In the genomic region with DNA sequence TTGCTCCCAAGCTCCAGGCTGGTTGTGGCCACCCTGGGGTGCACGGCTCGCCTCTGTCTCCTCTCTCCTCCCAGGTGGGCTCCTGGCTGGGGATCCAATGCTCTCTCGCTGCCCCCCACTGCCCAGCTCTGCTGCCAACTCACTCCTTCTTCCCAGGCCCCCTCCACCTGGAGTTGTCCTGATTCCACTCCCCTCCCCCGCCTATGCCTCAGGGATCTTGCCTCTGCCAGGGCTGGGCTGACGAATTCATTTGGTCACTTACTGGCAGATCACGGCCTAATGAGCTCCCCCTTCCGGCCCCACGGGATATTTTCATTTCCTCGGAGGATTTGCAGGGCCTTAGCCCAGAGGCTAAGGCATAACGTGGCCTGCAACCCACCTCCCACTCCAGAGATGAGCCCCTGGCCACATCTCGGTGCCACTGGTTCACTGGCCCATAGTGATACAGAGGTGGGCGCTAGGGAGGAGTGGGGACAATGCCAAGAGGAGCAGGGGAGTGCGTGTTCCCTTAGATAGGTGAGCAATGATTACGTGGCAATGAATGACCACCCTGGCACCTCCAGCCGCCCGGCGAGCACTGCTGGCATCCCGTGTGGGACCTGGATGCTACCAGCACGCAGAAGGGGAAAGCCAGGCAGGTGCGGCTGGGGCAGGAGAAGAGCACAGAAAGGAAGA, we compare ENCODE assay signal across 9 cellular contexts.
DNase-seq lines count a peak whose midpoint lies in the region; ATAC-seq and TF ChIP-seq lines count a peak whose summit lies in the region.
"Had no signal": no experiment of that assay in that cellular context is flagged by ENCODE, and none has a peak within 500 bp of the region (broad histone marks: within the 10 kb centered on the region; RNA-seq: fewer than 3 reads in every experiment).

No MANE protein-coding gene starts in this region.

- no peaks in the 10 kb centered on the region for H3K4me1 Mint-ChIP-seq in activated T-cell treated with anti-CD3 and anti-CD28 coated beads, Interleukin-2, amount 50 U/mL, for 24 hours (ENCODE audit: low read depth)

- DNase-seq in right atrium auricular region (ENCODE audit: low spot score) (peak; percentile 48), Right ventricle myocardium superior (no peak), RPMI7951 (ENCODE audit: low read depth) (peak; percentile 48), kidney tubule cell (ENCODE audit: low spot score) (peak; percentile 69), NCI-H345 (lab: John Stamatoyannopoulos, UW) (no peak), uterus (no peak)
- no peak for DNase-seq in activated T-cell treated with anti-CD3 and anti-CD28 coated beads, Interleukin-2, amount 50 U/mL, for 24 hours

- H3K27me3 ChIP-seq in right atrium auricular region (no peaks in the 10 kb centered on the region), uterus (no peaks in the 10 kb centered on the region)

- no peak overlapping the region for H3K27ac Mint-ChIP-seq in activated T-cell treated with anti-CD3 and anti-CD28 coated beads, Interleukin-2, amount 50 U/mL, for 24 hours

- H3K4me3 Mint-ChIP-seq in activated T-cell treated with anti-CD3 and anti-CD28 coated beads, Interleukin-2, amount 50 U/mL, for 24 hours = no peak overlapping the region

- no peak overlapping the region for H3K27ac ChIP-seq in right atrium auricular region
- no peak overlapping the region for H3K27ac ChIP-seq in uterus
- H3K27ac ChIP-seq: SJCRH30 had no signal

- TF ChIP-seq POLR2A in uterus (IDR thresholded peaks at IDR 0.05) = no peak

- no peaks in the 10 kb centered on the region for H3K9me3 Mint-ChIP-seq in activated T-cell treated with anti-CD3 and anti-CD28 coated beads, Interleukin-2, amount 50 U/mL, for 24 hours

- TF ChIP-seq CTCF in right atrium auricular region (IDR thresholded peaks at IDR 0.05) = no peak
- TF ChIP-seq CTCF in uterus (IDR thresholded peaks at IDR 0.05) = no peak

- no peak overlapping the region for H3K4me3 ChIP-seq in right atrium auricular region
- H3K4me3 ChIP-seq in uterus = no peak overlapping the region
- H3K4me3 ChIP-seq: SJCRH30 had no signal

- intact Hi-C loops in Right ventricle myocardium superior (cut with DNase I) = no loop called here
- intact Hi-C loops in uterus (cut with DNase I; ENCODE audit: low total_unique reads) = no loop called here

- H3K36me3 ChIP-seq in right atrium auricular region (no peaks in the 10 kb centered on the region), uterus (no peaks in the 10 kb centered on the region)
- H3K36me3 ChIP-seq: SJCRH30 had no signal

- H3K9me3 ChIP-seq in right atrium auricular region (no peaks in the 10 kb centered on the region), uterus (no peaks in the 10 kb centered on the region)
- H3K9me3 ChIP-seq: SJCRH30 had no signal

- ATAC-seq in Right ventricle myocardium superior (ENCODE audit: poor library complexity) = no peak
- no peak for ATAC-seq in HG02970 (IDR thresholded peaks at IDR 0.05; ENCODE audit: low FRiP score, unreplicated experiment)

- no peaks in the 10 kb centered on the region for H3K36me3 Mint-ChIP-seq in activated T-cell treated with anti-CD3 and anti-CD28 coated beads, Interleukin-2, amount 50 U/mL, for 24 hours (ENCODE audit: low read depth)

- H3K4me1 ChIP-seq in right atrium auricular region (no peaks in the 10 kb centered on the region), uterus (no peaks in the 10 kb centered on the region)
- H3K4me1 ChIP-seq: SJCRH30 had no signal

- peaks cover 5% of the 10 kb centered on the region for H3K27me3 Mint-ChIP-seq in activated T-cell treated with anti-CD3 and anti-CD28 coated beads, Interleukin-2, amount 50 U/mL, for 24 hours

Comparison
In these comparisons a context has a peak if more than half of its experiments do, and no peak if none do; other contexts are left out.
1. DNase-seq: peak in right atrium auricular region (single experiment), RPMI7951 (single experiment) and kidney tubule cell (single experiment); none in Right ventricle myocardium superior (single experiment), NCI-H345 (single experiment), activated T-cell treated with anti-CD3 and anti-CD28 coated beads, Interleukin-2, amount 50 U/mL, for 24 hours (single experiment) and uterus (0 of 2).